In genomic region chr2:235390108-235390815, GRCh38 we compare ENCODE assay signal across 9 cellular contexts.
A peak's percentile ranks its signal among the peaks of the same experiment; 100 is the strongest.
DNase-seq lines count a peak whose midpoint lies in the region; ATAC-seq and TF ChIP-seq lines count a peak whose summit lies in the region.
"Had no signal": no experiment of that assay in that cellular context is flagged by ENCODE, and none has a peak within 500 bp of the region (broad histone marks: within the 10 kb centered on the region; RNA-seq: fewer than 3 reads in every experiment).

No MANE protein-coding gene starts in this region.

- H3K27ac Mint-ChIP-seq in type B pancreatic cell: no peak overlapping the region
- H3K27ac Mint-ChIP-seq: naive B cell had no signal

- H3K36me3 ChIP-seq in BLaER1 treated with 17β-estradiol and CSF1 and Interleukin-3, amounts not matched to agents 10 nM and 100 nM: no peaks in the 10 kb centered on the region
- no peaks in the 10 kb centered on the region for H3K36me3 ChIP-seq in HAP-1 (replicated peaks)

- H3K4me3 ChIP-seq in BLaER1 treated with 17β-estradiol and CSF1 and Interleukin-3, amounts not matched to agents 10 nM and 100 nM: peak overlapping the region in 3 of 10 experiments; percentile 12 to 53 (median 42); a peak in 5 of 20 replicates
- no peak overlapping the region for H3K4me3 ChIP-seq in HAP-1

- H3K27ac ChIP-seq in BLaER1 treated with 17β-estradiol and CSF1 and Interleukin-3, amounts not matched to agents 10 nM and 100 nM: no peak overlapping the region

- in situ Hi-C loops in HAP-1 (cut with MboI; ENCODE audit: low sequenced_read_pairs): no loop called here

- ATAC-seq in GM21786 (IDR thresholded peaks at IDR 0.05; ENCODE audit: unreplicated experiment): peak; percentile 85

- H3K9me3 Mint-ChIP-seq in type B pancreatic cell: peaks cover 7% of the 10 kb centered on the region

- peak; percentile 97 for DNase-seq in RPMI7951 (ENCODE audit: low read depth)
- peak; percentile 20 for DNase-seq in astrocyte of the hippocampus (ENCODE audit: low read depth, low spot score)
- peak; percentile 11 for DNase-seq in stimulated activated CD4-positive, alpha-beta T cell treated with anti-CD3 and anti-CD28 coated beads, Interleukin-2, amount 100 ng/mL, for 48 hours
- no peak for DNase-seq in HAP-1 (ENCODE audit: low spot score in 2 of 2)
- no peak for DNase-seq in type B pancreatic cell (ENCODE audit: extremely low spot score, unreplicated experiment)
- DNase-seq in SHP77 treated with DMSO at 0.1 percent for 48 hours (lab: John Stamatoyannopoulos, UW): no peak
- DNase-seq: naive B cell had no signal

- peak overlapping the region; percentile 85 to 98 (median 94) for H3K4me2 ChIP-seq in BLaER1 treated with 17β-estradiol and CSF1 and Interleukin-3, amounts not matched to agents 10 nM and 100 nM

- no peak overlapping the region for H3K4me3 Mint-ChIP-seq in type B pancreatic cell
- H3K4me3 Mint-ChIP-seq: naive B cell had no signal

- no peak for TF ChIP-seq CTCF in type B pancreatic cell (conservative IDR thresholded peaks at IDR 0.05)

- H3K9ac ChIP-seq in BLaER1 treated with 17β-estradiol and CSF1 and Interleukin-3, amounts not matched to agents 10 nM and 100 nM: no peak overlapping the region

- no peaks in the 10 kb centered on the region for H3K36me3 Mint-ChIP-seq in type B pancreatic cell

- no peaks in the 10 kb centered on the region for H3K4me1 Mint-ChIP-seq in type B pancreatic cell (ENCODE audit: unreplicated experiment)

- H3K9me3 ChIP-seq in BLaER1 treated with 17β-estradiol and CSF1 and Interleukin-3, amounts not matched to agents 10 nM and 100 nM (replicated peaks in 1 of 11): peaks cover 0 to 11% (median 0%) of the 10 kb centered on the region in 11 experiments; a peak in 3 of 22 replicates
- H3K9me3 ChIP-seq in HAP-1: no peaks in the 10 kb centered on the region; the same call in 1 of the 2 replicates

- H4K20me1 ChIP-seq in BLaER1 treated with 17β-estradiol and CSF1 and Interleukin-3, amounts not matched to agents 10 nM and 100 nM: peaks cover 0 to 23% (median 11%) of the 10 kb centered on the region in 11 experiments; a peak in 13 of 22 replicates

- no peaks in the 10 kb centered on the region for H3K27me3 Mint-ChIP-seq in type B pancreatic cell

- H3K27me3 ChIP-seq in BLaER1 treated with 17β-estradiol and CSF1 and Interleukin-3, amounts not matched to agents 10 nM and 100 nM: peaks cover 0 to 94% (median 0%) of the 10 kb centered on the region in 11 experiments; a peak in 10 of 22 replicates
- H3K27me3 ChIP-seq in HAP-1 (ENCODE audit: low read depth): no peaks in the 10 kb centered on the region

- peaks cover 23 to 40% (median 32%) of the 10 kb centered on the region in 10 experiments for H3K4me1 ChIP-seq in BLaER1 treated with 17β-estradiol and CSF1 and Interleukin-3, amounts not matched to agents 10 nM and 100 nM
- no peaks in the 10 kb centered on the region for H3K4me1 ChIP-seq in HAP-1

Comparison
In these comparisons a context has a peak if more than half of its experiments do, and no peak if none do; other contexts are left out.
1. DNase-seq: peak in RPMI7951 (single experiment), astrocyte of the hippocampus (single experiment) and stimulated activated CD4-positive, alpha-beta T cell treated with anti-CD3 and anti-CD28 coated beads, Interleukin-2, amount 100 ng/mL, for 48 hours (2 of 2); none in HAP-1 (0 of 2), type B pancreatic cell (single experiment) and SHP77 treated with DMSO at 0.1 percent for 48 hours (single experiment).